24 cellular contexts compared by ENCODE assay signal in the genomic region with DNA sequence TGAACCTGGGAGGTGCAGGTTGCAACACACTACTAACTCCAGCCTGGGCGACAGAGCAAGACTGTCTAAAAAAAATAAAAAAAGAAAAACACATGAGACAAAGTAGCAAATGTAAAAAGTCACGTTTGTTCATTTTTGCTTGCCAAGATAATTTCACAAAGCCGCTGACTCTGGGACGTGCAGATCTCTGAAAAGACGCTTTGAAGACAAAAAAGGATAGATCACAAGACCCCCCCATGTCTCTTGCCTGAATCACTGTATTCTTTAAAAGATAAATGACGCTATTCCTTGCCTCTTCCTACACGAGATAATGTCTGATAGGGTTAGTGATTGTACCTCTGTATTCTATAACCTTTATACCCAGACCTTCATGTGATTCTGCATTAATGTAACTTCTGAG. TPM values are rescaled to one million over a fixed set of nuclear protein-coding genes. Genes with fewer than 3 reads are reported as not detected.
DNase-seq lines count a peak whose midpoint lies in the region; ATAC-seq, FAIRE-seq and TF ChIP-seq lines count a peak whose summit lies in the region.
"Had no signal": no experiment of that assay in that cellular context is flagged by ENCODE, and none has a peak within 500 bp of the region (broad histone marks: within the 10 kb centered on the region; RNA-seq: fewer than 3 reads in every experiment).

No MANE protein-coding gene starts in this region.

- no peak for TF ChIP-seq RAD21 in HepG2 (CRISPR knock-in tag; IDR thresholded peaks at IDR 0.05)
- TF ChIP-seq RAD21 in K562 (CRISPR knock-in tag; conservative IDR thresholded peaks at IDR 0.05 in 1 of 2, IDR thresholded peaks at IDR 0.05 in 1 of 2) = no peak

- POLR2A ChIA-PET in HepG2 (lab: Yijun Ruan, JAX) (no interaction called here), K562 (lab: Yijun Ruan, JAX) (no interaction called here)

- 22% methylated on average over 7 of the region's 7 CpGs for WGBS in HepG2 (ENCODE audit: low lambda C conversion rate)
- 68% methylated on average over 7 of the region's 7 CpGs for WGBS in right lobe of liver (ENCODE audit: insufficient coverage, low coverage, low lambda C conversion rate, missing lambda C conversion rate)
- WGBS in K562 (ENCODE audit: insufficient coverage, low coverage, missing lambda C conversion rate) = 46% methylated on average over 7 of the region's 7 CpGs
- 53 to 60% methylated on average over 7 of the region's 7 CpGs for WGBS in testis, 2 donors
- WGBS in smooth muscle cell (ENCODE audit: low lambda C conversion rate) = 88% methylated on average over 7 of the region's 7 CpGs

- H3K36me3 ChIP-seq in HepG2 (replicated peaks in 1 of 2; ENCODE audit: control insufficient read depth in 1 of 2, insufficient read depth in 2 of 2, low read length in 2 of 2) (no peaks in the 10 kb centered on the region), right lobe of liver (no peaks in the 10 kb centered on the region), K562 (ENCODE audit: control insufficient read depth, insufficient read depth, low read length) (no peaks in the 10 kb centered on the region), testis (ENCODE audit: low read depth, missing control alignments) (no peaks in the 10 kb centered on the region), smooth muscle cell (ENCODE audit: low read depth) (no peaks in the 10 kb centered on the region)
- H3K36me3 ChIP-seq: BE2C, BLaER1 had no signal

- TF ChIP-seq POLR2A in HepG2 (IDR thresholded peaks at IDR 0.05; ENCODE audit: insufficient read depth in 1 of 2, low read depth in 2 of 2, low read length in 2 of 2) = no peak
- no peak for TF ChIP-seq POLR2A in right lobe of liver (IDR thresholded peaks at IDR 0.05)
- no peak for TF ChIP-seq POLR2A in K562 (conservative IDR thresholded peaks at IDR 0.05)
- TF ChIP-seq POLR2A in testis (IDR thresholded peaks at IDR 0.05) = no peak

- H3K9me3 ChIP-seq in HepG2 (ENCODE audit: low read length) (no peaks in the 10 kb centered on the region), right lobe of liver (no peaks in the 10 kb centered on the region), K562 (replicated peaks; ENCODE audit: control insufficient read depth, insufficient read depth, low read depth, low read length) (no peaks in the 10 kb centered on the region), testis (no peaks in the 10 kb centered on the region), smooth muscle cell (replicated peaks; ENCODE audit: low read depth) (no peaks in the 10 kb centered on the region)
- H3K9me3 ChIP-seq: BLaER1, Caco-2 had no signal

- CTCF ChIA-PET in HepG2 (lab: Yijun Ruan, JAX; ENCODE audit: low intra/inter-chr PET ratio, low total read pairs) = no interaction called here
- CTCF ChIA-PET in K562 (lab: Yijun Ruan, JAX; ENCODE audit: low intra/inter-chr PET ratio) = no interaction called here

- H3K9ac ChIP-seq in HepG2 (ENCODE audit: insufficient read depth, low read depth, low read length) = no peak overlapping the region
- no peak overlapping the region for H3K9ac ChIP-seq in K562 (ENCODE audit: insufficient read depth in 1 of 2, low read depth in 2 of 2, low read length in 2 of 2)
- H3K9ac ChIP-seq in smooth muscle cell (ENCODE audit: low read depth) = no peak overlapping the region
- H3K9ac ChIP-seq: BLaER1 had no signal

- H3F3A ChIP-seq in smooth muscle cell (ENCODE audit: low read depth) = no peaks in the 10 kb centered on the region

- TF ChIP-seq EP300 in HepG2 (IDR thresholded peaks at IDR 0.05; ENCODE audit: low read depth in 2 of 2, low read length in 2 of 2) = no peak
- no peak for TF ChIP-seq EP300 in HepG2 (CRISPR knock-in tag; IDR thresholded peaks at IDR 0.05; ENCODE audit: borderline replicate concordance)
- TF ChIP-seq EP300 in K562 (IDR thresholded peaks at IDR 0.05; ENCODE audit: low read length) = no peak

- H3K4me3 ChIP-seq in HepG2 (replicated peaks in 1 of 3; ENCODE audit: insufficient read depth in 1 of 3, low read depth in 2 of 3, low read length in 3 of 3) (no peak overlapping the region), right lobe of liver (no peak overlapping the region), K562 (no peak overlapping the region), testis (no peak overlapping the region), smooth muscle cell (no peak overlapping the region)
- H3K4me3 ChIP-seq: BLaER1 had no signal

- H3K27ac ChIP-seq in HepG2 (ENCODE audit: extremely low read length, insufficient read depth, low read length) (no peak overlapping the region), right lobe of liver (no peak overlapping the region), K562 (ENCODE audit: extremely low read depth, low read depth, low read length) (no peak overlapping the region), testis (no peak overlapping the region), smooth muscle cell (ENCODE audit: low read depth) (no peak overlapping the region)
- H3K27ac ChIP-seq: BLaER1 had no signal

- ATAC-seq in HepG2 = no peak
- no peak for ATAC-seq in right lobe of liver
- no peak; the same call in 2 of the 3 replicates for ATAC-seq in K562
- ATAC-seq: CD8-positive, alpha-beta T cell had no signal

- H3K4me1 ChIP-seq in HepG2 (ENCODE audit: insufficient read depth, low read length) (no peaks in the 10 kb centered on the region), right lobe of liver (no peaks in the 10 kb centered on the region), K562 (replicated peaks in 1 of 2; ENCODE audit: control insufficient read depth in 2 of 2, insufficient read depth in 2 of 2, low read length in 2 of 2) (peaks cover 0 to 9% of the 10 kb centered on the region in 2 experiments; a peak in 2 of 5 replicates), testis (no peaks in the 10 kb centered on the region), smooth muscle cell (ENCODE audit: low read depth) (no peaks in the 10 kb centered on the region)
- H3K4me1 ChIP-seq: BLaER1 had no signal

- no TSS peak for BruUV-seq in HepG2 (replicated peaks; lab: Mats Ljungman, UMichigan)
- BruUV-seq in K562 (replicated peaks; lab: Mats Ljungman, UMichigan) = no TSS peak

- FAIRE-seq in HepG2 (lab: Jason Lieb, UNC) (no peak), K562 (lab: Jason Lieb, UNC) (no peak)
- FAIRE-seq: A204.1, D721Med, G401.6, GM12891, GM19239 had no signal

- H3K27me3 ChIP-seq in HepG2 (ENCODE audit: control insufficient read depth in 1 of 2, insufficient read depth in 2 of 2, low read length in 2 of 2) (no peaks in the 10 kb centered on the region), right lobe of liver (no peaks in the 10 kb centered on the region), K562 (ENCODE audit: control insufficient read depth in 2 of 2, insufficient read depth in 2 of 2, low read length in 2 of 2) (no peaks in the 10 kb centered on the region), testis (no peaks in the 10 kb centered on the region), smooth muscle cell (ENCODE audit: low read depth) (no peaks in the 10 kb centered on the region)
- H3K27me3 ChIP-seq: BE2C, BLaER1 had no signal

- H4K20me1 ChIP-seq in HepG2 (ENCODE audit: insufficient read depth, low read length) (no peaks in the 10 kb centered on the region), K562 (replicated peaks; ENCODE audit: control insufficient read depth, insufficient read depth, low read length) (no peaks in the 10 kb centered on the region), smooth muscle cell (ENCODE audit: low read depth) (no peaks in the 10 kb centered on the region)
- H4K20me1 ChIP-seq: BLaER1 had no signal

- no peak for DNase-seq in HepG2 (ENCODE audit: low spot score)
- DNase-seq in right lobe of liver = no peak
- peak; percentile 70 for DNase-seq in SK-MEL-5 (ENCODE audit: low read depth, low spot score)
- no peak for DNase-seq in K562 (ENCODE audit: extremely low read depth in 1 of 4, low spot score in 3 of 4)
- DNase-seq in testis = peak; percentile 25
- no peak for DNase-seq in smooth muscle cell (lab: John Stamatoyannopoulos, UW; ENCODE audit: unreplicated experiment)
- DNase-seq in NCI-H82 (lab: John Stamatoyannopoulos, UW) = no peak
- no peak for DNase-seq in NCI-H187 treated with DMSO at 0.1 percent for 48 hours (lab: John Stamatoyannopoulos, UW)
- DNase-seq: 8988T; ACHN; BE2C; C1 segment of cervical spinal cord; Caco-2; Calu3; CD4-positive, alpha-beta T cell; CD8-positive, alpha-beta T cell; DMS79 treated with DMSO at 0.1 percent for 48 hours; GF-D8 had no signal

- TF ChIP-seq CTCF in HepG2 (CRISPR knock-in tag; IDR thresholded peaks at IDR 0.05) (no peak), right lobe of liver (IDR thresholded peaks at IDR 0.05) (no peak), K562 (IDR thresholded peaks at IDR 0.05 in 2 of 3, conservative IDR thresholded peaks at IDR 0.05 in 1 of 3; ENCODE audit: insufficient read depth in 2 of 3, low read depth in 1 of 3, low read length in 3 of 3) (no peak), testis (IDR thresholded peaks at IDR 0.05) (no peak), smooth muscle cell (IDR thresholded peaks at IDR 0.05; ENCODE audit: borderline replicate concordance, insufficient read depth, poor library complexity, severe bottlenecking) (no peak)

- no peaks in the 10 kb centered on the region for H3K79me2 ChIP-seq in HepG2 (ENCODE audit: insufficient read depth, low read length)
- no peaks in the 10 kb centered on the region for H3K79me2 ChIP-seq in K562 (ENCODE audit: control insufficient read depth, insufficient read depth, low read length)
- H3K79me2 ChIP-seq in smooth muscle cell (ENCODE audit: low read depth) = no peaks in the 10 kb centered on the region

- no peaks in the 10 kb centered on the region for H3K9me1 ChIP-seq in K562 (ENCODE audit: control insufficient read depth, insufficient read depth, low read length)

- intact Hi-C loops in HepG2 (cut with micrococcal nuclease; ENCODE audit: unreplicated experiment) = no loop called here
- intact Hi-C loops in right lobe of liver (cut with DNase I) = no loop called here
- intact Hi-C loops in K562 (cut with micrococcal nuclease) = no loop called here
- intact Hi-C loops in testis (cut with DNase I; ENCODE audit: low total_unique reads) = no loop called here

- in situ Hi-C loops in HepG2 (cut with HindIII; ENCODE audit: extremely low pct_ligation_motif_present, low pct_unique_long_range_greater_than_20kb) (no loop called here), SK-MEL-5 (cut with HindIII; ENCODE audit: low pct_unique_long_range_greater_than_20kb, low sequenced_read_pairs) (no loop called here), K562 (cut with MboI) (no loop called here)

- H2AFZ ChIP-seq in HepG2 (ENCODE audit: low read length) (no peak overlapping the region), K562 (ENCODE audit: low read depth, low read length) (peak overlapping the region; percentile 37; the same call in 1 of the 2 replicates), smooth muscle cell (ENCODE audit: low read depth) (no peak overlapping the region)

- H3K4me2 ChIP-seq in HepG2 (ENCODE audit: low read depth, low read length) (no peak overlapping the region), K562 (ENCODE audit: insufficient read depth, low read length) (no peak overlapping the region), smooth muscle cell (no peak overlapping the region)
- H3K4me2 ChIP-seq: BLaER1 had no signal

RNA-seq across cellular contexts. Expression of a gene that starts 23.3 kb away (rescaled TPM):
- total RNA-seq in HepG2 (2016; rRNA removed; fragmentation: Illumina TruSeq; extraction: Trizol) = 19.4 and 21.8 TPM in 2 replicates
- 3.0 and 4.1 TPM in 2 replicates for total RNA-seq in HepG2 (2016; cell fraction: cytosol; rRNA removed; fragmentation: Illumina TruSeq; extraction: Trizol; ENCODE audit: low read depth)
- total RNA-seq in HepG2 (2016; cell fraction: insoluble cytoplasmic fraction; rRNA removed; fragmentation: Illumina TruSeq; extraction: Trizol) = 18.5 and 18.8 TPM in 2 replicates
- total RNA-seq in HepG2 (2016; cell fraction: membrane; rRNA removed; fragmentation: Illumina TruSeq; extraction: Trizol) = 6.7 and 8.3 TPM in 2 replicates
- total RNA-seq in HepG2 (2016; cell fraction: nucleus; rRNA removed; fragmentation: Illumina TruSeq; extraction: Trizol) = 36.7 and 39.8 TPM in 2 replicates
- polyA plus RNA-seq in HepG2 (2011; rRNA removed) = 8.8 and 9.5 TPM in 2 replicates
- 3.9 and 6.8 TPM in 2 replicates for polyA plus RNA-seq in HepG2 (2011; cell fraction: cytosol; rRNA removed)
- polyA plus RNA-seq in HepG2 (2011; cell fraction: nucleus; rRNA removed) = 7.1 and 11.0 TPM in 2 replicates
- polyA plus RNA-seq in HepG2 (2012) = 5.4 and 7.4 TPM in 2 replicates
- polyA plus RNA-seq in HepG2 (2016; cell fraction: cytosol; fragmentation: Illumina TruSeq; extraction: Trizol; ENCODE audit: low read depth) = 0.29 and 0.48 TPM in 2 replicates
- 10.8 and 12.3 TPM in 2 replicates for polyA plus RNA-seq in HepG2 (2016; cell fraction: insoluble cytoplasmic fraction; fragmentation: Illumina TruSeq; extraction: Trizol; ENCODE audit: low read depth)
- polyA plus RNA-seq in HepG2 (2016; cell fraction: membrane; fragmentation: Illumina TruSeq; extraction: Trizol; ENCODE audit: low read depth) = 1.5 and 1.9 TPM in 2 replicates
- 14.3 and 16.7 TPM in 2 replicates for polyA plus RNA-seq in HepG2 (2016; cell fraction: nucleus; fragmentation: Illumina TruSeq; extraction: Trizol; ENCODE audit: insufficient read depth, low read depth)
- polyA minus RNA-seq in HepG2 (2011; rRNA and poly(A)+ RNA removed; ENCODE audit: low replicate concordance) = 22.2 and 28.0 TPM in 2 replicates
- polyA minus RNA-seq in HepG2 (2011; cell fraction: cytosol; rRNA and poly(A)+ RNA removed) = 22.2 and 25.0 TPM in 2 replicates
- polyA minus RNA-seq in HepG2 (2011; cell fraction: nucleus; rRNA and poly(A)+ RNA removed) = 87.7 and 92.5 TPM in 2 replicates
- total RNA-seq in right lobe of liver = 1 to 10 TPM; 3.9 to 7.6 (median 5.7) TPM
- total RNA-seq in SK-MEL-5 (2014; rRNA removed; shearing (Covaris generic)) = 24.1 and 39.9 TPM in 2 replicates
- polyA plus RNA-seq in SK-MEL-5 (2015; cell fraction: cytosol; rRNA removed) = 9.3 and 13.3 TPM in 2 replicates
- polyA plus RNA-seq in SK-MEL-5 (2015; cell fraction: nucleus; rRNA removed) = 25.3 and 28.3 TPM in 2 replicates
- total RNA-seq in K562 (2011; cell fraction: chromatin; rRNA removed; ENCODE audit: low replicate concordance) = 282 and 467 TPM in 2 replicates
- 111 and 113 TPM in 2 replicates for total RNA-seq in K562 (2011; cell fraction: nucleolus; rRNA removed)
- 160 and 217 TPM in 2 replicates for total RNA-seq in K562 (2011; cell fraction: nucleoplasm; rRNA removed)
- 50.1 and 60.1 TPM in 2 replicates for total RNA-seq in K562 (2014; rRNA removed)
- total RNA-seq in K562 (2014; rRNA removed; fragmentation: Illumina TruSeq; extraction: Trizol) = 114 and 158 TPM in 2 replicates
- 144 and 155 TPM in 2 replicates for total RNA-seq in K562 (2015; rRNA removed; fragmentation: Illumina TruSeq; extraction: Trizol)
- total RNA-seq in K562 (2021) = 98.8 and 115 TPM in 2 replicates
- 128 and 172 TPM in 2 replicates for polyA plus RNA-seq in K562 (2011; rRNA removed)
- 42.0 and 63.5 TPM in 2 replicates for polyA plus RNA-seq in K562 (2011; cell fraction: cytosol; rRNA removed)
- 254 and 270 TPM in 2 replicates for polyA plus RNA-seq in K562 (2011; cell fraction: nucleus; rRNA removed)
- polyA plus RNA-seq in K562 (2012) = 56.3 and 84.9 TPM in 2 replicates
- 71.5 and 82.1 TPM in 2 replicates for polyA plus RNA-seq in K562 (2014; fragmentation: Illumina TruSeq; extraction: Trizol)
- 10 to 100 TPM; 23.3 to 23.9 TPM for polyA plus RNA-seq in K562 (2014; fragmentation: Nextera tagmentation; extraction: Ambion mirVana)
- polyA plus RNA-seq in K562 (2014; rRNA removed) = 49.6 and 60.5 TPM in 2 replicates
- polyA minus RNA-seq in K562 (2011; rRNA and poly(A)+ RNA removed) = 447 and 452 TPM in 2 replicates
- polyA minus RNA-seq in K562 (2011; cell fraction: cytosol; rRNA and poly(A)+ RNA removed) = 96.1 and 167 TPM in 2 replicates
- 374 and 571 TPM in 2 replicates for polyA minus RNA-seq in K562 (2011; cell fraction: nucleus; rRNA and poly(A)+ RNA removed)
- 10 to 100 TPM; 29.9 to 47.4 TPM for total RNA-seq in testis
- 43.5 TPM for polyA plus RNA-seq in testis (ENCODE audit: insufficient read depth, low read depth, low replicate concordance)
- total RNA-seq in smooth muscle cell = 25.2 and 34.8 TPM in 2 replicates
- polyA plus RNA-seq in smooth muscle cell = 8.8 and 10.0 TPM in 2 replicates

Comparison
In these comparisons a context has a peak if more than half of its experiments do, and no peak if none do; other contexts are left out.
1. DNase-seq: peak in SK-MEL-5 (single experiment) and testis (single experiment); none in HepG2 (single experiment), right lobe of liver (0 of 3), K562 (0 of 4), smooth muscle cell (single experiment), NCI-H82 (single experiment) and NCI-H187 treated with DMSO at 0.1 percent for 48 hours (single experiment).